22 cellular contexts compared by ENCODE assay signal in genomic region chr11:121547574-121547973, GRCh38.
"Had no signal": no experiment of that assay in that cellular context is flagged by ENCODE, and none has a peak within 500 bp of the region (broad histone marks: within the 10 kb centered on the region; RNA-seq: fewer than 3 reads in every experiment).

No MANE protein-coding gene starts in this region.

- H3K9me3 ChIP-seq: prostate gland, spleen, suprapubic skin had no signal

- H3K4me3 Mint-ChIP-seq: brain; central memory CD8-positive, alpha-beta T cell; memory B cell; stimulated activated naive CD8-positive, alpha-beta T cell treated with anti-CD3 and anti-CD28 coated beads, Interleukin-15, Interleukin-2, amounts not matched to agents 100 ng/mL and 50 ng/mL, for 24 hours; T-helper 1 cell treated with Interleukin-12 subunit alpha and Interleukin-12 subunit beta and Interleukin-4 antibody, amounts not matched to agents 30 μg/mL and 1 μg/mL, for 36 hours; type B pancreatic cell had no signal

- H3K4me1 ChIP-seq: prostate gland had no signal

- H3K27me3 ChIP-seq: spleen, suprapubic skin had no signal

- H3K4me3 ChIP-seq: prostate gland, spleen, suprapubic skin had no signal

- H3K36me3 ChIP-seq: prostate gland, WERI-Rb-1 had no signal

- DNase-seq: activated CD8-positive, alpha-beta memory T cell treated with anti-CD3 and anti-CD28 coated beads for 24 hours; activated naive CD4-positive, alpha-beta T cell treated with anti-CD3 and anti-CD28 coated beads, Interleukin-2, amount 50 U/mL, for 16 hours; cortex of kidney; effector CD8-positive, alpha-beta T cell; foreskin fibroblast; hippocampal formation; kidney; left ventricle myocardium superior; occipital lobe; spleen; WERI-Rb-1 had no signal

- H3K9me3 Mint-ChIP-seq: activated T-helper 2 cell treated with anti-CD3 and anti-CD28 coated beads, Interferon-gamma antibody, Interleukin-2, Interleukin-4, amounts not matched to agents 10 μg/mL and 5 μg/mL and 100 μg/mL, durations not matched to agents 14 hours and 24 hours and 36 hours; brain; central memory CD8-positive, alpha-beta T cell; memory B cell; nephron; stimulated activated naive CD8-positive, alpha-beta T cell treated with anti-CD3 and anti-CD28 coated beads, Interleukin-15, Interleukin-2, amounts not matched to agents 100 ng/mL and 50 ng/mL, for 24 hours; T-helper 1 cell treated with Interleukin-12 subunit alpha and Interleukin-12 subunit beta and Interleukin-4 antibody, amounts not matched to agents 30 μg/mL and 1 μg/mL, for 36 hours; type B pancreatic cell had no signal

- H3K27ac ChIP-seq: prostate gland, spleen, suprapubic skin, WERI-Rb-1 had no signal

- ATAC-seq: left ventricle myocardium superior, sciatic nerve had no signal

- H3K27me3 Mint-ChIP-seq: brain; central memory CD8-positive, alpha-beta T cell; memory B cell; stimulated activated naive CD8-positive, alpha-beta T cell treated with anti-CD3 and anti-CD28 coated beads, Interleukin-15, Interleukin-2, amounts not matched to agents 100 ng/mL and 50 ng/mL, for 24 hours; type B pancreatic cell had no signal

- H3K27ac Mint-ChIP-seq: activated T-helper 2 cell treated with anti-CD3 and anti-CD28 coated beads, Interferon-gamma antibody, Interleukin-2, Interleukin-4, amounts not matched to agents 10 μg/mL and 5 μg/mL and 100 μg/mL, durations not matched to agents 14 hours and 24 hours and 36 hours; brain; memory B cell; nephron; stimulated activated naive CD8-positive, alpha-beta T cell treated with anti-CD3 and anti-CD28 coated beads, Interleukin-15, Interleukin-2, amounts not matched to agents 100 ng/mL and 50 ng/mL, for 24 hours; T-helper 1 cell treated with Interleukin-12 subunit alpha and Interleukin-12 subunit beta and Interleukin-4 antibody, amounts not matched to agents 30 μg/mL and 1 μg/mL, for 36 hours; type B pancreatic cell had no signal
